In the genomic region with DNA sequence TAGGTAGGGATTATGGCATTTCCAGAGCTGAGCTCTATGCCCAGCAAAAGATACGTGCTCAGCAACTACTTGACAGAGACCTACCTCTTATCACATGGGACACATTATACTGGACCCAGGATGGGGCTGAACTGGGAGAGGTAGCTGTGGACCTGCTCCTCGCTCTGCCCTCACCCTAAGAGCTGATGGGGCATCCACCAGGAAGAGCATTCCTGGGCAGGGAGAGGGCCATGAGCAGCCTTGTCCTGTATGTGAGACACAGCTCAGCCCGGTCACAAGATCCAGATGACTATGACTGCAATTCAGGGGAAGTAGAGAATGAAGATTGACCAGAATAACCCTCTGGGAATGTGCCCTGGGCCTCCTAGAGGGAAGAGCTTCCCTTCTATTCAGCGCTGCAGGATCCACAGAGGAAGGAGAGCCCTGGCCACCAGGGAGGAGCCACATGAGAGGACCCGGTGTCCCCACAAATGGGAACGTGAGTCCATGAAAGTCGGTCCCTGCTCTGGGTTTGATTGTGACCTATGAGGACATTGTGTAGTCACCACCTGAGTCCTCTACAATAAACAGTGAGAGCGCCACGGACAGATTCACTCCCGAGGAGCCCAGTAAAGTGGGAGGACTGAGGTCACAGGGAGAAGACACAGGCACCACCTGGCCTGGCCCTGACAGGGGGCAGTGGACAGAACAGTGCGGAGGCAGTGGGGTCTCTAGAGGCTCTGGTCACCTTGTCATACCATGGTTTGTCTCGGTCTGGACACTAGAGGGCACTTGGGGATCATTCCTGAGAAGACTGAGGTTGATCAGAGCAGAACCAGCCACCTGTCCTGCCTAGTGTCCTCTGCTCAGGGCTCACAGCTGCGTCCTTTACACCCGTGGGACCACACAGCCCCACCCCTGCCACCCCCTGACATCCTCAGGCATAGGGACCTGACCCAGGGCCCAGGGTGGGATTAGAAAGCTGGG, we compare ENCODE assay signal across 8 cellular contexts.
A peak's percentile ranks its signal among the peaks of the same experiment; 100 is the strongest.
DNase-seq lines count a peak whose midpoint lies in the region; ATAC-seq and TF ChIP-seq lines count a peak whose summit lies in the region.

No MANE protein-coding gene starts in this region.

- H3K4me3 Mint-ChIP-seq in stimulated activated naive CD8-positive, alpha-beta T cell treated with anti-CD3 and anti-CD28 coated beads, Interleukin-15, amount 100 ng/mL, for 72 hours = no peak overlapping the region

- peak in 8 of 9 donors; percentile 17 to 49 (median 38) for TF ChIP-seq CTCF in heart right ventricle (IDR thresholded peaks at IDR 0.05)

- peak overlapping the region in 1 of 2 donors; percentile 72 for H3K27ac Mint-ChIP-seq in stimulated activated naive CD8-positive, alpha-beta T cell treated with anti-CD3 and anti-CD28 coated beads, Interleukin-15, amount 100 ng/mL, for 72 hours

- no peak overlapping the region for H3K27ac ChIP-seq in heart right ventricle

- H3K4me3 ChIP-seq in heart right ventricle (no peak overlapping the region), MG63 (no peak overlapping the region)

- 37 to 43% methylated on average over 14 of the region's 14 CpGs for WGBS in heart right ventricle, 2 donors

- peak; percentile 52 for DNase-seq in ELR (ENCODE audit: low read depth)
- DNase-seq in HT-29 (ENCODE audit: low spot score) = peak; percentile 42
- peak; percentile 50 for DNase-seq in SKM-1 treated with dmso at 0.1 percent for 144 hours (lab: John Stamatoyannopoulos, UW; ENCODE audit: unreplicated experiment)
- DNase-seq in heart right ventricle = no peak
- DNase-seq in stimulated activated naive CD8-positive, alpha-beta T cell treated with anti-CD3 and anti-CD28 coated beads, Interleukin-15, amount 100 ng/mL, for 72 hours = no peak
- DNase-seq in MG63 = no peak
- DNase-seq in NCI-H226 = no peak

- peaks cover 0 to 22% (median 4%) of the 10 kb centered on the region in 11 donors for H3K9me3 ChIP-seq in heart right ventricle
- H3K9me3 ChIP-seq in MG63 = 0 out of 2 replicates have a peak, but pooled peaks cover 2% of the 10 kb centered on the region

- peaks cover 0 to 15% (median 0%) of the 10 kb centered on the region in 9 donors for H3K4me1 ChIP-seq in heart right ventricle

- H3K4me1 Mint-ChIP-seq in stimulated activated naive CD8-positive, alpha-beta T cell treated with anti-CD3 and anti-CD28 coated beads, Interleukin-15, amount 100 ng/mL, for 72 hours = peaks cover 10% of the 10 kb centered on the region

- no peaks in the 10 kb centered on the region for H3K9me3 Mint-ChIP-seq in stimulated activated naive CD8-positive, alpha-beta T cell treated with anti-CD3 and anti-CD28 coated beads, Interleukin-15, amount 100 ng/mL, for 72 hours

- intact Hi-C loops in heart right ventricle (cut with DNase I) = no loop called here

- H3K27me3 ChIP-seq in heart right ventricle = peaks cover 0 to 44% (median 25%) of the 10 kb centered on the region in 7 donors
- peaks cover 37% of the 10 kb centered on the region for H3K27me3 ChIP-seq in MG63

- peaks cover 70% of the 10 kb centered on the region for H3K27me3 Mint-ChIP-seq in stimulated activated naive CD8-positive, alpha-beta T cell treated with anti-CD3 and anti-CD28 coated beads, Interleukin-15, amount 100 ng/mL, for 72 hours

- ATAC-seq in heart right ventricle = peak; percentile 32 to 80 (median 54)
- peak; percentile 48 for ATAC-seq in stimulated activated naive CD8-positive, alpha-beta T cell treated with anti-CD3 and anti-CD28 coated beads, Interleukin-15, amount 100 ng/mL, for 72 hours
- no peak for ATAC-seq in HG02973 (IDR thresholded peaks at IDR 0.05; ENCODE audit: unreplicated experiment)

- H3K36me3 ChIP-seq in heart right ventricle = no peaks in the 10 kb centered on the region
- H3K36me3 ChIP-seq in MG63 = no peaks in the 10 kb centered on the region

Comparison
In these comparisons a context has a peak if more than half of its experiments do, and no peak if none do; other contexts are left out.
1. DNase-seq: peak in ELR (single experiment), HT-29 (single experiment) and SKM-1 treated with dmso at 0.1 percent for 144 hours (single experiment); none in heart right ventricle (0 of 2), stimulated activated naive CD8-positive, alpha-beta T cell treated with anti-CD3 and anti-CD28 coated beads, Interleukin-15, amount 100 ng/mL, for 72 hours (0 of 2), MG63 (single experiment) and NCI-H226 (single experiment).